8 cellular contexts compared by ENCODE assay signal in the genomic region with DNA sequence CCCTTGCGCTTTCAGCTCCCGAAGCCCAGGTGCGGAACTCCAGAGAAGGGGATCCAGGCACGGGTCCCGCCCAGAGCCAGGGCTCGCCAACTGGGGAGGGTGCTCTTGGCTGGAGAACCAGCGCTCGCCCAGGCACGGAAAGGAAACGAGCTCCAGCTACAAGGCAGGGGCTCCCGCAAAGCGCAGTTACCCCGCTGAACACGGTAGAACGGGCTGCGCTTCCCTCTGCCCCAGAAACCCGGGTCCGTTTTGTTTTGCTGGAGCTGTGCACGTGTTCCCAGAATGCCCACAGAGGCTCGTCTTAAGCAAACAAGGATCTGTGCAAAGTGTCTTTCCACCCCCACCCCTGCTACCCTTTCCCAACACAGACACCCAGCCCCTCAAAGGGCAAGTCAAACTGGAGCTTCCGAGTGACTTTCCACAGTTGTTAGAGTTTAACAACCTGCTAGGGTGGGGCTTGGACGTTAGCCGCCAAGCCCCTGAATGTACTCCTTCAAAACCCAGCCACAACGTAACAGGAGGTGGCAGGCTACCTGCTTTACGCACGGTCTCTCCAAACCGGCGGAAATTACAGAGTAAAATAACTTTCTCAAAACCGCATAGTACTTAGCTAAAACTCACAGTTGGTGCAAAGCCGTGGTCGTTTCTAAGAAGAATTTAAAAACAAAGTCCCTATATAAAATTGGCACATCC. TPM values are rescaled to one million over a fixed set of nuclear protein-coding genes. Genes with fewer than 3 reads are reported as not detected.
DNase-seq lines count a peak whose midpoint lies in the region; ATAC-seq and TF ChIP-seq lines count a peak whose summit lies in the region.

No MANE protein-coding gene starts in this region.

- TF ChIP-seq CTCF in astrocyte of the cerebellum (IDR thresholded peaks at IDR 0.05; ENCODE audit: low read depth, low read length, missing control alignments) (no peak), gastrocnemius medialis (IDR thresholded peaks at IDR 0.05 in 4 of 5, conservative IDR thresholded peaks at IDR 0.05 in 1 of 5) (no peak)

- peak overlapping the region; percentile 99 for H3K27ac Mint-ChIP-seq in T-helper 17 cell

- no peak overlapping the region for H3K27ac ChIP-seq in HUES6 (ENCODE audit: low read depth, low read length)
- H3K27ac ChIP-seq in gastrocnemius medialis: peak overlapping the region; percentile 62 to 79 (median 68)

- H3K9ac ChIP-seq in HUES6 (ENCODE audit: low read length): peak overlapping the region; percentile 83

- TF ChIP-seq POLR2A in gastrocnemius medialis (IDR thresholded peaks at IDR 0.05): no peak

- intact Hi-C loops in gastrocnemius medialis (cut with DNase I; ENCODE audit: low total_unique reads): no loop called here

- peaks cover 11% of the 10 kb centered on the region; the same call in 1 of the 2 replicates for H3K4me1 ChIP-seq in HUES6 (ENCODE audit: control insufficient read depth, insufficient read depth, low read length)
- H3K4me1 ChIP-seq in gastrocnemius medialis: peaks cover 0 to 11% of the 10 kb centered on the region in 2 donors

- no peaks in the 10 kb centered on the region for H3K27me3 Mint-ChIP-seq in T-helper 17 cell

- H3K36me3 Mint-ChIP-seq in T-helper 17 cell (ENCODE audit: low read depth): peaks cover 3% of the 10 kb centered on the region

- H3K4me3 Mint-ChIP-seq in T-helper 17 cell: peak overlapping the region; percentile 99

- peaks cover 50% of the 10 kb centered on the region for H3K4me1 Mint-ChIP-seq in T-helper 17 cell

- ATAC-seq in T-helper 17 cell (peak; percentile 49), gastrocnemius medialis (peak in 1 of 2 donors; percentile 36), HG03159 (IDR thresholded peaks at IDR 0.05; ENCODE audit: unreplicated experiment) (no peak), GM19023 (IDR thresholded peaks at IDR 0.05; ENCODE audit: unreplicated experiment) (no peak)

- H3K36me3 ChIP-seq in HUES6 (ENCODE audit: control insufficient read depth, insufficient read depth, low read length) (no peaks in the 10 kb centered on the region), gastrocnemius medialis (no peaks in the 10 kb centered on the region)

- peak; percentile 61 for DNase-seq in ELF-1 (ENCODE audit: low read depth, low spot score)
- DNase-seq in T-helper 17 cell: peak; percentile 13 to 50 (median 43)
- no peak for DNase-seq in astrocyte of the cerebellum (ENCODE audit: low read depth)
- no peak for DNase-seq in gastrocnemius medialis

- no peaks in the 10 kb centered on the region for H3K9me3 ChIP-seq in HUES6 (ENCODE audit: control insufficient read depth, insufficient read depth, low read depth, low read length)
- H3K9me3 ChIP-seq in T-helper 17 cell (ENCODE audit: control insufficient read depth, low read length, poor library complexity, severe bottlenecking): no peaks in the 10 kb centered on the region
- no peaks in the 10 kb centered on the region for H3K9me3 ChIP-seq in gastrocnemius medialis

- H3K4me3 ChIP-seq in HUES6 (ENCODE audit: low read depth, low read length): peak overlapping the region; percentile 84
- H3K4me3 ChIP-seq in astrocyte of the cerebellum (ENCODE audit: low read depth, low read length): peak overlapping the region; percentile 59
- H3K4me3 ChIP-seq in iPS-11a (ENCODE audit: low read depth, low read length): peak overlapping the region; percentile 52
- H3K4me3 ChIP-seq in gastrocnemius medialis: peak overlapping the region; percentile 61 to 72 (median 66)

- H3K27me3 ChIP-seq in HUES6 (ENCODE audit: control insufficient read depth, insufficient read depth, low read length): 0 out of 2 replicates have a peak, but pooled peaks cover 6% of the 10 kb centered on the region
- H3K27me3 ChIP-seq in gastrocnemius medialis: peaks cover 0 to 3% (median 0%) of the 10 kb centered on the region in 3 donors

- in situ Hi-C loops in astrocyte of the cerebellum (cut with HindIII; ENCODE audit: low sequenced_read_pairs) (no loop called here), gastrocnemius medialis (cut with MboI; ENCODE audit: low sequenced_read_pairs in 4 of 4) (no loop called here)

RNA-seq across cellular contexts. Expression of a gene that starts 0.8 kb away (rescaled TPM):
- 10 to 100 TPM; 50.6 to 72.6 TPM for total RNA-seq in T-helper 17 cell
- 1 to 10 TPM in 3 of 4 donors, under 1 TPM in 1; 0.85 to 6.4 (median 3.1) TPM for total RNA-seq in gastrocnemius medialis

Comparison
In these comparisons a context has a peak if more than half of its experiments do, and no peak if none do; other contexts are left out.
1. DNase-seq: peak in ELF-1 (single experiment) and T-helper 17 cell (3 of 3); none in astrocyte of the cerebellum (single experiment) and gastrocnemius medialis (0 of 2).
2. RNA of a gene that starts 0.8 kb away (total RNA-seq): 50.6 to 72.6 TPM in T-helper 17 cell; 0.85 to 6.4 TPM in gastrocnemius medialis; every median in the first group is over 4 times any median in the second.
3. Peak in every context shown above with its lines, with median percentiles within 50 percentile points of each other: H3K4me3 ChIP-seq.